In genomic region chr5:139503036-139503817, GRCh38 we compare ENCODE assay signal across 1 cellular context.
A peak's percentile ranks its signal among the peaks of the same experiment; 100 is the strongest.
TF ChIP-seq lines count a peak whose summit lies in the region.

No MANE protein-coding gene starts in this region.

TF ChIP-seq in HepG2, 621 proteins besides CTCF, POLR2A, EP300 and RAD21 (continued from another document):
- peak; percentile 65; the same call in 1 of the 2 replicates for TF ChIP-seq MED1 (CRISPR knock-in tag; IDR thresholded peaks at IDR 0.05)
- TF ChIP-seq POLR2G (IDR thresholded peaks at IDR 0.05; ENCODE audit: low read depth, low read length), result peak; percentile 95
- 0 out of 2 replicates have a peak, but pooled peaks have one; percentile 30 for TF ChIP-seq ZSCAN31 (CRISPR knock-in tag; IDR thresholded peaks at IDR 0.05; ENCODE audit: low read depth)
- TF ChIP-seq THAP11 (CRISPR knock-in tag; IDR thresholded peaks at IDR 0.05), result 0 out of 2 replicates have a peak, but pooled peaks have one; percentile 21
- TF ChIP-seq ZNF557 (CRISPR knock-in tag; IDR thresholded peaks at IDR 0.05), result 0 out of 2 replicates have a peak, but pooled peaks have one; percentile 44
- TF ChIP-seq, protein P1, sequence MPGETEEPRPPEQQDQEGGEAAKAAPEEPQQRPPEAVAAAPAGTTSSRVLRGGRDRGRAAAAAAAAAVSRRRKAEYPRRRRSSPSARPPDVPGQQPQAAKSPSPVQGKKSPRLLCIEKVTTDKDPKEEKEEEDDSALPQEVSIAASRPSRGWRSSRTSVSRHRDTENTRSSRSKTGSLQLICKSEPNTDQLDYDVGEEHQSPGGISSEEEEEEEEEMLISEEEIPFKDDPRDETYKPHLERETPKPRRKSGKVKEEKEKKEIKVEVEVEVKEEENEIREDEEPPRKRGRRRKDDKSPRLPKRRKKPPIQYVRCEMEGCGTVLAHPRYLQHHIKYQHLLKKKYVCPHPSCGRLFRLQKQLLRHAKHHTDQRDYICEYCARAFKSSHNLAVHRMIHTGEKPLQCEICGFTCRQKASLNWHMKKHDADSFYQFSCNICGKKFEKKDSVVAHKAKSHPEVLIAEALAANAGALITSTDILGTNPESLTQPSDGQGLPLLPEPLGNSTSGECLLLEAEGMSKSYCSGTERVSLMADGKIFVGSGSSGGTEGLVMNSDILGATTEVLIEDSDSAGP (CRISPR knock-in tag; IDR thresholded peaks at IDR 0.05; ENCODE audit: borderline replicate concordance), result 0 out of 2 replicates have a peak, but pooled peaks have one; percentile 33
- TF ChIP-seq, protein P2, sequence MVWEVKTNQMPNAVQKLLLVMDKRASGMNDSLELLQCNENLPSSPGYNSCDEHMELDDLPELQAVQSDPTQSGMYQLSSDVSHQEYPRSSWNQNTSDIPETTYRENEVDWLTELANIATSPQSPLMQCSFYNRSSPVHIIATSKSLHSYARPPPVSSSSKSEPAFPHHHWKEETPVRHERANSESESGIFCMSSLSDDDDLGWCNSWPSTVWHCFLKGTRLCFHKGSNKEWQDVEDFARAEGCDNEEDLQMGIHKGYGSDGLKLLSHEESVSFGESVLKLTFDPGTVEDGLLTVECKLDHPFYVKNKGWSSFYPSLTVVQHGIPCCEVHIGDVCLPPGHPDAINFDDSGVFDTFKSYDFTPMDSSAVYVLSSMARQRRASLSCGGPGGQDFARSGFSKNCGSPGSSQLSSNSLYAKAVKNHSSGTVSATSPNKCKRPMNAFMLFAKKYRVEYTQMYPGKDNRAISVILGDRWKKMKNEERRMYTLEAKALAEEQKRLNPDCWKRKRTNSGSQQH (CRISPR knock-in tag; IDR thresholded peaks at IDR 0.05; ENCODE audit: low read depth), result 0 out of 2 replicates have a peak, but pooled peaks have one; percentile 55
- TF ChIP-seq, protein P3, sequence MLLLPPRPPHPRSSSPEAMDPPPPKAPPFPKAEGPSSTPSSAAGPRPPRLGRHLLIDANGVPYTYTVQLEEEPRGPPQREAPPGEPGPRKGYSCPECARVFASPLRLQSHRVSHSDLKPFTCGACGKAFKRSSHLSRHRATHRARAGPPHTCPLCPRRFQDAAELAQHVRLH (CRISPR knock-in tag; IDR thresholded peaks at IDR 0.05; ENCODE audit: borderline replicate concordance, low read depth), result 0 out of 2 replicates have a peak, but pooled peaks have one; percentile 30
- TF ChIP-seq ZNF629 (CRISPR knock-in tag; conservative IDR thresholded peaks at IDR 0.05), result 0 out of 2 replicates have a peak, but pooled peaks have one; percentile 4
